Comparison of ENCODE assay signal across 23 cellular contexts in the genomic region with DNA sequence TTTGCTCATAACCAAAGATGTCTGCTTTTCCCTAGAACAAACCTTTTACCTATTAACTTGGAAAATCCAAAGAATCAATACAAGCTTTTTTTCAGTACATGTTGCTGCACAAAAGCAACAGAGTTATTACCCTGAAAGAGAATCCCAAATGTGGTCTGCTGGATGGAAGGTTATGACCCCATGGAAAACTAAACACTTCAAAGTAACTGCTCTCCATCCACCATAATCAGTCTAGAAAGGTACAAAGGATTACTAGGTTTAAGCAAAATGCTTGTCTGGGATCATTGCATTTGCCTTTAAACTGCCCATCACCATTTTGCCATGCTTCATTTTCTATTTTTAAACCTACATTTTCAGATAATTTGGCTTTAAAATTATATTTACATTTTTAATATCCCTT. TPM values are rescaled to one million over a fixed set of nuclear protein-coding genes. Genes with fewer than 3 reads are reported as not detected.
"Had no signal": no experiment of that assay in that cellular context is flagged by ENCODE, and none has a peak within 500 bp of the region (broad histone marks: within the 10 kb centered on the region; RNA-seq: fewer than 3 reads in every experiment).

No MANE protein-coding gene starts in this region.

- H3K4me2 ChIP-seq: PC-9 had no signal

- H3K27me3 Mint-ChIP-seq: activated naive CD4-positive, alpha-beta T cell treated with anti-CD3 and anti-CD28 coated beads, Interleukin-2, amount 50 U/mL, for 24 hours; activated T-cell treated with anti-CD3 and anti-CD28 coated beads, Interleukin-2, amount 50 U/mL, for 24 hours; T-helper 17 cell had no signal

- H3K36me3 Mint-ChIP-seq: activated CD8-positive, alpha-beta memory T cell treated with anti-CD3 and anti-CD28 coated beads, Interleukin-2, amount 10 ng/mL, durations not matched to agents 7 days and 5 days; activated naive CD4-positive, alpha-beta T cell treated with anti-CD3 and anti-CD28 coated beads, Interleukin-2, amount 50 U/mL, for 24 hours; WTC11 had no signal

- H3K4me3 ChIP-seq: K562, PC-9 had no signal

- DNase-seq: activated CD4-positive, alpha-beta T cell treated with anti-CD3 and anti-CD28 coated beads for 48 hours; activated CD4-positive, alpha-beta T cell treated with anti-CD3 and anti-CD28 coated beads, Interleukin-2, amount 50 U/mL, for 4 hours; activated CD4-positive, CD25-positive, alpha-beta regulatory T cell treated with anti-CD3 and anti-CD28 coated beads, Interleukin-2, amount 50 U/mL, for 72 hours; activated CD8-positive, alpha-beta memory T cell treated with anti-CD3 and anti-CD28 coated beads, Interleukin-2, amount 10 ng/mL, durations not matched to agents 7 days and 5 days; activated effector memory CD4-positive, alpha-beta T cell treated with Interleukin-2 at 50 U/mL for 16 hours; activated naive CD4-positive, alpha-beta T cell; activated T-cell treated with anti-CD3 and anti-CD28 coated beads, Interleukin-2, amount 50 U/mL, for 24 hours; aorta; central memory CD4-positive, alpha-beta T cell; Karpas-422; NCI-H1092; NCI-H1417 treated with DMSO at 0.1 percent for 48 hours; NCI-H1694; NCI-H2029 treated with DMSO at 0.1 percent for 48 hours; NCI-H510A treated with DMSO at 0.1 percent for 48 hours; PC-9; SHP77 treated with DMSO at 0.1 percent for 48 hours; T-helper 17 cell; T-helper 9 cell had no signal

- H3K4me1 Mint-ChIP-seq: activated CD8-positive, alpha-beta memory T cell treated with anti-CD3 and anti-CD28 coated beads, Interleukin-2, amount 10 ng/mL, durations not matched to agents 7 days and 5 days; activated naive CD4-positive, alpha-beta T cell treated with anti-CD3 and anti-CD28 coated beads, Interleukin-2, amount 50 U/mL, for 24 hours; T-helper 17 cell had no signal

- H2AFZ ChIP-seq: PC-9 had no signal

- H3K27ac Mint-ChIP-seq: activated CD8-positive, alpha-beta memory T cell treated with anti-CD3 and anti-CD28 coated beads, Interleukin-2, amount 10 ng/mL, durations not matched to agents 7 days and 5 days; activated naive CD4-positive, alpha-beta T cell treated with anti-CD3 and anti-CD28 coated beads, Interleukin-2, amount 50 U/mL, for 24 hours; activated T-cell treated with anti-CD3 and anti-CD28 coated beads, Interleukin-2, amount 50 U/mL, for 24 hours; activated T-helper 1 cell treated with anti-CD3 and anti-CD28 coated beads, Interleukin-12 subunit alpha, Interleukin-12 subunit beta, Interleukin-2, Interleukin-4 antibody, amounts not matched to agents 30 ng/mL and 10 ng/mL and 1 ng/mL, durations not matched to agents 14 hours and 24 hours and 36 hours; T-helper 17 cell; WTC11 had no signal

- H3K4me3 Mint-ChIP-seq: activated CD8-positive, alpha-beta memory T cell treated with anti-CD3 and anti-CD28 coated beads, Interleukin-2, amount 10 ng/mL, durations not matched to agents 7 days and 5 days; activated naive CD4-positive, alpha-beta T cell treated with anti-CD3 and anti-CD28 coated beads, Interleukin-2, amount 50 U/mL, for 24 hours; activated T-cell treated with anti-CD3 and anti-CD28 coated beads, Interleukin-2, amount 50 U/mL, for 24 hours; activated T-helper 1 cell treated with anti-CD3 and anti-CD28 coated beads, Interleukin-12 subunit alpha, Interleukin-12 subunit beta, Interleukin-2, Interleukin-4 antibody, amounts not matched to agents 30 ng/mL and 10 ng/mL and 1 ng/mL, durations not matched to agents 14 hours and 24 hours and 36 hours; T-helper 17 cell; WTC11 had no signal

- H3K9me3 Mint-ChIP-seq: activated naive CD4-positive, alpha-beta T cell treated with anti-CD3 and anti-CD28 coated beads, Interleukin-2, amount 50 U/mL, for 24 hours; activated T-cell treated with anti-CD3 and anti-CD28 coated beads, Interleukin-2, amount 50 U/mL, for 24 hours; activated T-helper 1 cell treated with anti-CD3 and anti-CD28 coated beads, Interleukin-12 subunit alpha, Interleukin-12 subunit beta, Interleukin-2, Interleukin-4 antibody, amounts not matched to agents 30 ng/mL and 10 ng/mL and 1 ng/mL, durations not matched to agents 14 hours and 24 hours and 36 hours had no signal

- H3K27ac ChIP-seq: PC-9 had no signal

RNA-seq across cellular contexts. Expression of gene MMRN1, which starts 11.7 kb away (rescaled TPM):
- total RNA-seq: activated T-helper 1 cell treated with anti-CD3 and anti-CD28 coated beads, Interleukin-12 subunit alpha, Interleukin-12 subunit beta, Interleukin-2, Interleukin-4 antibody, amounts not matched to agents 30 ng/mL and 10 ng/mL and 1 ng/mL, durations not matched to agents 14 hours and 24 hours and 36 hours; PC-9; WTC11 had no signal
